9 cellular contexts compared by ENCODE assay signal in the genomic region with DNA sequence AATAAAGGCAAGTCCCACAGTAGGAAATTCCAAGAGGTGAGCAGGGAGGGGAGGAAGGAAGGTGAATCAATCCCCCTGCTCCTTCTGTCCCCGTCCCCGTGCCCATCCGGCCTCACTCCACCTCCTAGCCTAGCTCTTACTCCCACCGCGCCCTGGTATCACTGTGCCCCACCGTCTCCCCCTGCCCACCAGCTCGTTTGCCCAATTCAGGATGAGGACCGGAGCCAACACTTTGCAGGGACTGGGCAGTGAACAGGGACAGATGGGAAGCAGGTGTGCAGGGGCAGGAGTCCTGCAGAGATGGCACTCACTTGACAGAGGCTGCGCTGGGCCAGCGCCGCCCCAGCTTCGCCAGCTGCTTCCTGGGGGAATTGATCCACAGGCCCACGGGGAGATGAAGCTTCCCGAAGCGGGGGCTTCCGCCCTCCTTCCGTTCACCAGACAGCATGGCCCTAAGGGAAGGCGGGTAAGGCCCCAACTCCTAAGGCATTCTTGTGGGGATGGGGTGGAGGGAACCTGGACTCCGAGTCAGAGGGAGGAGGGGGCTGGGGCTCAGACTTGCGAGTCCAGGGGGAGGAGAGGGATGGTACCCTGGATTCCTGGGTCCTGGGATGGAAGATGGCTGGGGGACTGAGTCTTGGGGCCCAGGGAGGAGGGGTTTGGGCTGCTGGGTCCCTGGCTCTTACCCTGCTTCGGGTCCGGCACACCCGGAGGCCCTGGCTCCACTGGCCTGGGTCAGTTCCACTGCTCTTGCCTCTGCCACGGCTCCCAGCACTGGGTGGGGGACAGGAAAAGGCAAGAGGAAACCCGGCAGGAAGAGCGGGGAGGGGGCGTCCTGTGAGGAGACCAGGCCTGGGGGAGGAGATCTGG. TPM values are rescaled to one million over a fixed set of nuclear protein-coding genes. Genes with fewer than 3 reads are reported as not detected.
A peak's percentile ranks its signal among the peaks of the same experiment; 100 is the strongest.
DNase-seq lines count a peak whose midpoint lies in the region; TF ChIP-seq lines count a peak whose summit lies in the region.
"Had no signal": no experiment of that assay in that cellular context is flagged by ENCODE, and none has a peak within 500 bp of the region (broad histone marks: within the 10 kb centered on the region; RNA-seq: fewer than 3 reads in every experiment).

TSS of gene RASIP1 (minus strand) at position 776 of the 870 bp plus-strand sequence. CDS start at position 448, 328 bp downstream.

- H3K27ac Mint-ChIP-seq in neural crest cell (ENCODE audit: unreplicated experiment), result no peak within 1 kb of the TSS

- H3K36me3 Mint-ChIP-seq in neural crest cell (ENCODE audit: low read depth), result no peaks in the 10 kb centered on the region

- DNase-seq in BJ (ENCODE audit: low read depth), result no peak
- peak; percentile 53 for DNase-seq in NCI-H524 treated with DMSO at 0.1 percent for 48 hours (lab: John Stamatoyannopoulos, UW)
- DNase-seq in epithelial cell of esophagus (ENCODE audit: low read depth), result no peak
- no peak for DNase-seq in neural crest cell (ENCODE audit: low read depth, low spot score)
- DNase-seq in NCI-H2029 (lab: John Stamatoyannopoulos, UW), result no peak
- DNase-seq in SW480 (ENCODE audit: low spot score), result no peak
- DNase-seq in activated CD4-positive, alpha-beta T cell treated with anti-CD3 and anti-CD28 coated beads, Interleukin-2, amount 50 U/mL, for 48 hours, result no peak
- DNase-seq in islet precursor cell, result no peak
- DNase-seq: stimulated activated CD8-positive, alpha-beta memory T cell treated with anti-CD3 and anti-CD28 coated beads, Interleukin-4, amount 100 ng/mL, for 48 hours had no signal

- peaks cover 37% of the 10 kb centered on the region for H3K27me3 Mint-ChIP-seq in neural crest cell (ENCODE audit: low read depth)

- H3K27me3 ChIP-seq in BJ (ENCODE audit: control insufficient read depth, insufficient read depth, low read length), result no peaks in the 10 kb centered on the region

- no peaks in the 10 kb centered on the region for H3K36me3 ChIP-seq in BJ (ENCODE audit: control insufficient read depth, insufficient read depth, low read length)

- H3K4me3 ChIP-seq in BJ (ENCODE audit: low read depth, low read length) (peak within 1 kb of the TSS; percentile 44), epithelial cell of esophagus (ENCODE audit: low read length) (peak within 1 kb of the TSS; percentile 32)

- H3K4me1 Mint-ChIP-seq in neural crest cell, result peaks cover 12% of the 10 kb centered on the region

- POLR2A ChIA-PET in BJ (lab: Charles Lee), result no interaction called here

- H3K9me3 Mint-ChIP-seq in neural crest cell, result no peaks in the 10 kb centered on the region

- TF ChIP-seq CTCF in BJ (IDR thresholded peaks at IDR 0.05; ENCODE audit: insufficient read depth, low read depth, low read length), result no peak
- no peak for TF ChIP-seq CTCF in epithelial cell of esophagus (IDR thresholded peaks at IDR 0.05; ENCODE audit: insufficient read depth, low read depth, low read length, missing control alignments)
- no peak for TF ChIP-seq CTCF in neural crest cell (conservative IDR thresholded peaks at IDR 0.05)

- peak within 1 kb of the TSS; percentile 56 for H3K4me3 Mint-ChIP-seq in neural crest cell

- CTCF ChIA-PET in BJ (lab: Yijun Ruan, JAX), result interaction anchor here (1.1 to 2.2 kb wide), 4 partner anchors 16 to 96 kb away, joined by 3 to 17 read pairs (median 5); partner anchors contain the start of gene HSD17B14

RNA-seq across cellular contexts. Expression of gene RASIP1, which starts in this region (rescaled TPM):
- 0.76 and 1.1 TPM in 2 replicates for polyA plus RNA-seq in BJ (2011; rRNA removed)
- polyA minus RNA-seq in BJ (2011; rRNA and poly(A)+ RNA removed), result 0.33 and 0.77 TPM in 2 replicates
- 0.59 and 1.0 TPM in 2 replicates for total RNA-seq in neural crest cell
